ENCODE assay signal across 26 cellular contexts in the genomic region with DNA sequence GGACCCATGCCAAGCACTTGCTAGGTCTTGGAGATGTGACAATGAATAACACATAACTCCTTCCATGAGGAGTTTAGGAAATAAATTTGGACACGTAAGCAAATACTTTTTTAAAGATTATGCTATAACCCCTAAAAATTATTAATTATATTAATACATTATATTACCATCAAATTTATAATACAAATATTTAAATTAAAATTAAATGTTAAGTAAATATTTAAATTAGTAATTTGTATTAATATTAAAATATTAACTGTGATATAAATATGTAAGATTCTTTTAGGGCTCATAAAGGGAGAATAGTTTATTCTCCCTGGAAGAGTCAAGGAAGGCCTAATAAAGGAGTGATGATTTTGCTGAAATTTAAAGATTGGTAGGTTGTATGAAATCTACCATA.
DNase-seq lines count a peak whose midpoint lies in the region; ATAC-seq, FAIRE-seq and TF ChIP-seq lines count a peak whose summit lies in the region.
"Had no signal": no experiment of that assay in that cellular context is flagged by ENCODE, and none has a peak within 500 bp of the region (broad histone marks: within the 10 kb centered on the region; RNA-seq: fewer than 3 reads in every experiment).

No MANE protein-coding gene starts in this region.

- H3K4me3 ChIP-seq in stomach = no peak overlapping the region
- H3K4me3 ChIP-seq: A549; BLaER1 treated with 17β-estradiol and CSF1 and Interleukin-3, amounts not matched to agents 10 nM and 100 nM; HAP-1 had no signal

- CTCF ChIA-PET in WTC11 (lab: Charles Lee) = no interaction called here

- no peak for TF ChIP-seq CTCF in WTC11 (IDR thresholded peaks at IDR 0.05)
- TF ChIP-seq CTCF in stomach (IDR thresholded peaks at IDR 0.05) = no peak
- no peak for TF ChIP-seq CTCF in endothelial cell (IDR thresholded peaks at IDR 0.05; ENCODE audit: unreplicated experiment)

- H3K9me3 ChIP-seq in stomach = no peaks in the 10 kb centered on the region
- H3K9me3 ChIP-seq: A549; BE2C; BLaER1 treated with 17β-estradiol and CSF1 and Interleukin-3, amounts not matched to agents 10 nM and 100 nM; HAP-1 had no signal

- no peak overlapping the region for H3K27ac ChIP-seq in stomach
- H3K27ac ChIP-seq: 22Rv1; A549; BLaER1 treated with 17β-estradiol and CSF1 and Interleukin-3, amounts not matched to agents 10 nM and 100 nM had no signal

- no peak overlapping the region for H3K4me3 Mint-ChIP-seq in WTC11
- H3K4me3 Mint-ChIP-seq in endothelial cell (ENCODE audit: unreplicated experiment) = no peak overlapping the region
- H3K4me3 Mint-ChIP-seq: CD14-positive monocyte; CD4-positive, alpha-beta T cell; CD8-positive, alpha-beta memory T cell; HFFc6 had no signal

- H3K36me3 Mint-ChIP-seq in WTC11 = no peaks in the 10 kb centered on the region
- no peaks in the 10 kb centered on the region for H3K36me3 Mint-ChIP-seq in endothelial cell (ENCODE audit: low read depth, unreplicated experiment)
- H3K36me3 Mint-ChIP-seq: CD14-positive monocyte; CD8-positive, alpha-beta memory T cell had no signal

- 90 to 100% (median 96%) methylated on average over 1 of the region's 1 CpG for WGBS in stomach, 5 donors

- ATAC-seq in WTC11 = no peak
- ATAC-seq: A549 had no signal

- no peak for DNase-seq in WTC11 (ENCODE audit: low spot score)
- DNase-seq in frontal cortex (ENCODE audit: low spot score in 2 of 2) = no peak
- no peak for DNase-seq in stomach
- DNase-seq in endothelial cell (ENCODE audit: low spot score) = no peak
- no peak for DNase-seq in T-helper 1 cell
- DNase-seq: ACHN; AML-193; BE2C; CD4-positive, alpha-beta T cell; CD8-positive, alpha-beta memory T cell; DMS 273 treated with DMSO at 0.1 percent for 48 hours; DMS79; EL; GF-D8; GOT3; HFFc6 had no signal

- H3K27me3 Mint-ChIP-seq in WTC11 (ENCODE audit: low read depth) (no peaks in the 10 kb centered on the region), endothelial cell (ENCODE audit: unreplicated experiment) (peaks cover 1% of the 10 kb centered on the region)

- no peak for TF ChIP-seq EP300 in stomach (IDR thresholded peaks at IDR 0.05)

- intact Hi-C loops in stomach (cut with DNase I; ENCODE audit: low total_unique reads) = no loop called here

- H3K9me3 Mint-ChIP-seq in WTC11 (peaks cover 6% of the 10 kb centered on the region), endothelial cell (ENCODE audit: unreplicated experiment) (no peaks in the 10 kb centered on the region)
- H3K9me3 Mint-ChIP-seq: CD4-positive, alpha-beta T cell; CD8-positive, alpha-beta memory T cell; HFFc6 had no signal

- H3K27ac Mint-ChIP-seq in WTC11 (no peak overlapping the region), endothelial cell (ENCODE audit: unreplicated experiment) (no peak overlapping the region)
- H3K27ac Mint-ChIP-seq: CD14-positive monocyte; CD4-positive, alpha-beta T cell; CD8-positive, alpha-beta memory T cell; HFFc6 had no signal

- H3K36me3 ChIP-seq in stomach = no peaks in the 10 kb centered on the region
- H3K36me3 ChIP-seq: BE2C; BLaER1 treated with 17β-estradiol and CSF1 and Interleukin-3, amounts not matched to agents 10 nM and 100 nM; HAP-1 had no signal

- H3K4me1 Mint-ChIP-seq in WTC11 (peaks cover 4% of the 10 kb centered on the region; the same call in 1 of the 2 replicates), endothelial cell (ENCODE audit: unreplicated experiment) (no peaks in the 10 kb centered on the region)
- H3K4me1 Mint-ChIP-seq: CD14-positive monocyte; CD8-positive, alpha-beta memory T cell had no signal

- H3K4me1 ChIP-seq in stomach = no peaks in the 10 kb centered on the region
- H3K4me1 ChIP-seq: A549; BE2C; BLaER1 treated with 17β-estradiol and CSF1 and Interleukin-3, amounts not matched to agents 10 nM and 100 nM; HAP-1 had no signal

- POLR2A ChIA-PET in WTC11 (lab: Charles Lee) = no interaction called here

- FAIRE-seq in A204.1 (lab: Jason Lieb, UNC) (peak; percentile 93), frontal cortex (lab: Jason Lieb, UNC) (peak; percentile 77)
- FAIRE-seq: A549, D721Med, GM12891, GM18507, H54 had no signal

- TF ChIP-seq POLR2A in stomach (IDR thresholded peaks at IDR 0.05) = no peak

- H3K27me3 ChIP-seq in stomach = no peaks in the 10 kb centered on the region
- H3K27me3 ChIP-seq: BLaER1 treated with 17β-estradiol and CSF1 and Interleukin-3, amounts not matched to agents 10 nM and 100 nM had no signal

TF ChIP-seq in WTC11, 78 proteins besides CTCF, POLR2A, EP300 and RAD21:
- TF ChIP-seq, protein P1, sequence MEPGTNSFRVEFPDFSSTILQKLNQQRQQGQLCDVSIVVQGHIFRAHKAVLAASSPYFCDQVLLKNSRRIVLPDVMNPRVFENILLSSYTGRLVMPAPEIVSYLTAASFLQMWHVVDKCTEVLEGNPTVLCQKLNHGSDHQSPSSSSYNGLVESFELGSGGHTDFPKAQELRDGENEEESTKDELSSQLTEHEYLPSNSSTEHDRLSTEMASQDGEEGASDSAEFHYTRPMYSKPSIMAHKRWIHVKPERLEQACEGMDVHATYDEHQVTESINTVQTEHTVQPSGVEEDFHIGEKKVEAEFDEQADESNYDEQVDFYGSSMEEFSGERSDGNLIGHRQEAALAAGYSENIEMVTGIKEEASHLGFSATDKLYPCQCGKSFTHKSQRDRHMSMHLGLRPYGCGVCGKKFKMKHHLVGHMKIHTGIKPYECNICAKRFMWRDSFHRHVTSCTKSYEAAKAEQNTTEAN (CRISPR knock-in tag; IDR thresholded peaks at IDR 0.05) = no peak
- TF ChIP-seq, protein P2, sequence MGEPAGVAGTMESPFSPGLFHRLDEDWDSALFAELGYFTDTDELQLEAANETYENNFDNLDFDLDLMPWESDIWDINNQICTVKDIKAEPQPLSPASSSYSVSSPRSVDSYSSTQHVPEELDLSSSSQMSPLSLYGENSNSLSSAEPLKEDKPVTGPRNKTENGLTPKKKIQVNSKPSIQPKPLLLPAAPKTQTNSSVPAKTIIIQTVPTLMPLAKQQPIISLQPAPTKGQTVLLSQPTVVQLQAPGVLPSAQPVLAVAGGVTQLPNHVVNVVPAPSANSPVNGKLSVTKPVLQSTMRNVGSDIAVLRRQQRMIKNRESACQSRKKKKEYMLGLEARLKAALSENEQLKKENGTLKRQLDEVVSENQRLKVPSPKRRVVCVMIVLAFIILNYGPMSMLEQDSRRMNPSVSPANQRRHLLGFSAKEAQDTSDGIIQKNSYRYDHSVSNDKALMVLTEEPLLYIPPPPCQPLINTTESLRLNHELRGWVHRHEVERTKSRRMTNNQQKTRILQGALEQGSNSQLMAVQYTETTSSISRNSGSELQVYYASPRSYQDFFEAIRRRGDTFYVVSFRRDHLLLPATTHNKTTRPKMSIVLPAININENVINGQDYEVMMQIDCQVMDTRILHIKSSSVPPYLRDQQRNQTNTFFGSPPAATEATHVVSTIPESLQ (CRISPR knock-in tag; IDR thresholded peaks at IDR 0.05) = no peak
- TF ChIP-seq, protein P3, sequence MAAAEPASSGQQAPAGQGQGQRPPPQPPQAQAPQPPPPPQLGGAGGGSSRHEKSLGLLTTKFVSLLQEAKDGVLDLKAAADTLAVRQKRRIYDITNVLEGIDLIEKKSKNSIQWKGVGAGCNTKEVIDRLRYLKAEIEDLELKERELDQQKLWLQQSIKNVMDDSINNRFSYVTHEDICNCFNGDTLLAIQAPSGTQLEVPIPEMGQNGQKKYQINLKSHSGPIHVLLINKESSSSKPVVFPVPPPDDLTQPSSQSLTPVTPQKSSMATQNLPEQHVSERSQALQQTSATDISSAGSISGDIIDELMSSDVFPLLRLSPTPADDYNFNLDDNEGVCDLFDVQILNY (CRISPR knock-in tag; IDR thresholded peaks at IDR 0.05) = no peak
- TF ChIP-seq, protein P4, sequence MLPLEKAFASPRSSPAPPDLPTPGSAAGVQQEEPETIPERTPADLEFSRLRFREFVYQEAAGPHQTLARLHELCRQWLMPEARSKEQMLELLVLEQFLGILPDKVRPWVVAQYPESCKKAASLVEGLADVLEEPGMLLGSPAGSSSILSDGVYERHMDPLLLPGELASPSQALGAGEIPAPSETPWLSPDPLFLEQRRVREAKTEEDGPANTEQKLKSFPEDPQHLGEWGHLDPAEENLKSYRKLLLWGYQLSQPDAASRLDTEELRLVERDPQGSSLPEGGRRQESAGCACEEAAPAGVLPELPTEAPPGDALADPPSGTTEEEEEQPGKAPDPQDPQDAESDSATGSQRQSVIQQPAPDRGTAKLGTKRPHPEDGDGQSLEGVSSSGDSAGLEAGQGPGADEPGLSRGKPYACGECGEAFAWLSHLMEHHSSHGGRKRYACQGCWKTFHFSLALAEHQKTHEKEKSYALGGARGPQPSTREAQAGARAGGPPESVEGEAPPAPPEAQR (CRISPR knock-in tag; IDR thresholded peaks at IDR 0.05) = no peak
- peak; percentile 95 for TF ChIP-seq HMGA2 (CRISPR knock-in tag; IDR thresholded peaks at IDR 0.05)
- TF ChIP-seq, protein P5, sequence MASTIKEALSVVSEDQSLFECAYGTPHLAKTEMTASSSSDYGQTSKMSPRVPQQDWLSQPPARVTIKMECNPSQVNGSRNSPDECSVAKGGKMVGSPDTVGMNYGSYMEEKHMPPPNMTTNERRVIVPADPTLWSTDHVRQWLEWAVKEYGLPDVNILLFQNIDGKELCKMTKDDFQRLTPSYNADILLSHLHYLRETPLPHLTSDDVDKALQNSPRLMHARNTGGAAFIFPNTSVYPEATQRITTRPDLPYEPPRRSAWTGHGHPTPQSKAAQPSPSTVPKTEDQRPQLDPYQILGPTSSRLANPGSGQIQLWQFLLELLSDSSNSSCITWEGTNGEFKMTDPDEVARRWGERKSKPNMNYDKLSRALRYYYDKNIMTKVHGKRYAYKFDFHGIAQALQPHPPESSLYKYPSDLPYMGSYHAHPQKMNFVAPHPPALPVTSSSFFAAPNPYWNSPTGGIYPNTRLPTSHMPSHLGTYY (CRISPR knock-in tag; IDR thresholded peaks at IDR 0.05) = no peak
